1 cellular context compared by ENCODE assay signal in the genomic region with DNA sequence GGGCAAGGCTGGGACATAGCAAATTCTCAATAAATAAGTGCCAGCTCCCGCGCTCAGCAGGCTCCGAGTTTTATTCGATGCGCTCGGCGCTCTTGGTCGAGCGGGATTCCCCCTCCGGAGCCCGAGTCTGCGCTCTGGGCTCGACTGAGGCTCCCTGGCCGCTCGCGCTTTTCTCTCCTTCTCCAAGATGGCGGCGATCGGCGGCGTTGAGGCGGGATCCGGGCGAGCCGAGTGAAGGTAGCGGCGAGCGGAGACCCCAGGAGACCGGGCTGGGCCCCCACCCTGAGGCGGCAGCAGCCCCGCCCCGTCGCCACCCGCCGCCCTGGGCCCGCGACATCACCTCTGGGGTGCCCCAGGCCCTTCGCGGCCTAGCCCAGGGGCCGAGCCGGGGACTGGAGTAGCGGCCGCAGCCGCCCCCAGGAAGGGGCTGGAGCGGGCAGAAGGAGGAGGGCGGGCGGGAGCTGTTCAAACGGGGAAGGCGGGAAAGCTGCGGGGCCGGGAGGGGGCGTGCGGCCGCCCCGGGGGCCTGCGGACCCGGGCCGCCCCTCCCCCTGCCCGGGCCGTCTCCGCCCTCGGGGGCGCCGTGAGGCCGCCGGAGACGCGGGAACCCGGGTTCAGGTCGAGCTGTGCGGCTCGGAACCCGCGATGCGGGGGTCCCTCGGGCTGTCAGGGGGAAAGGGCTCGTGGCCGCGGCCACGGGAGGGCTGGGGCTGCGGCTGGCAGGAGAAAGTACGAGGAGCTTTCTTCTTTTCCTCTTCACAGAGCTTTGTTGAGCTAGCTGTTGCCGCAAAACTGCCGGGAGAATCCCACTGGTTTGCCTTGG.
TF ChIP-seq lines count a peak whose summit lies in the region.

A gene with protein sequence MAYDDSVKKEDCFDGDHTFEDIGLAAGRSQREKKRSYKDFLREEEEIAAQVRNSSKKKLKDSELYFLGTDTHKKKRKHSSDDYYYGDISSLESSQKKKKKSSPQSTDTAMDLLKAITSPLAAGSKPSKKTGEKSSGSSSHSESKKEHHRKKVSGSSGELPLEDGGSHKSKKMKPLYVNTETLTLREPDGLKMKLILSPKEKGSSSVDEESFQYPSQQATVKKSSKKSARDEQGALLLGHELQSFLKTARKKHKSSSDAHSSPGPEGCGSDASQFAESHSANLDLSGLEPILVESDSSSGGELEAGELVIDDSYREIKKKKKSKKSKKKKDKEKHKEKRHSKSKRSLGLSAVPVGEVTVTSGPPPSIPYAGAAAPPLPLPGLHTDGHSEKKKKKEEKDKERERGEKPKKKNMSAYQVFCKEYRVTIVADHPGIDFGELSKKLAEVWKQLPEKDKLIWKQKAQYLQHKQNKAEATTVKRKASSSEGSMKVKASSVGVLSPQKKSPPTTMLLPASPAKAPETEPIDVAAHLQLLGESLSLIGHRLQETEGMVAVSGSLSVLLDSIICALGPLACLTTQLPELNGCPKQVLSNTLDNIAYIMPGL (plus strand): TSS at position 173 of the 823 bp plus-strand sequence. CDS start 4,898 bp downstream, outside the sequence.

TF ChIP-seq in HepG2, 621 proteins besides CTCF, POLR2A, EP300 and RAD21 (continued from another document and continues in another):
- TF ChIP-seq ZNF577 (CRISPR knock-in tag; IDR thresholded peaks at IDR 0.05; ENCODE audit: borderline replicate concordance, low read depth) (peak; percentile 93; the same call in 1 of the 2 replicates), ZNF326 (CRISPR knock-in tag; IDR thresholded peaks at IDR 0.05; ENCODE audit: borderline replicate concordance) (no peak), ZBTB8A (CRISPR knock-in tag; IDR thresholded peaks at IDR 0.05; ENCODE audit: borderline replicate concordance, low read depth) (peak; percentile 63; the same call in 1 of the 2 replicates), ZNF143 (CRISPR knock-in tag; IDR thresholded peaks at IDR 0.05) (no peak), FOXJ3 (CRISPR knock-in tag; IDR thresholded peaks at IDR 0.05; ENCODE audit: borderline replicate concordance) (0 out of 2 replicates have a peak, but pooled peaks have one; percentile 4), KDM3A (CRISPR knock-in tag; IDR thresholded peaks at IDR 0.05; ENCODE audit: low read depth) (peak; percentile 55), ZNF383 (CRISPR knock-in tag; IDR thresholded peaks at IDR 0.05; ENCODE audit: borderline replicate concordance) (no peak), MBD4 (IDR thresholded peaks at IDR 0.05; ENCODE audit: borderline replicate concordance, low read length) (no peak), JDP2 (CRISPR knock-in tag; IDR thresholded peaks at IDR 0.05; ENCODE audit: borderline replicate concordance) (no peak), CBFB (CRISPR knock-in tag; IDR thresholded peaks at IDR 0.05) (peak; percentile 60), ZBTB1 (CRISPR knock-in tag; IDR thresholded peaks at IDR 0.05; ENCODE audit: borderline replicate concordance) (no peak), YY1 (IDR thresholded peaks at IDR 0.05; ENCODE audit: insufficient read depth, insufficient replicate concordance, low read depth, low read length) (peak; percentile 98), CREB1 (IDR thresholded peaks at IDR 0.05) (no peak; the same call in 1 of the 2 replicates), CREB1 (CRISPR knock-in tag; IDR thresholded peaks at IDR 0.05) (peak; percentile 22; the same call in 1 of the 2 replicates), HOXA5 (CRISPR knock-in tag; IDR thresholded peaks at IDR 0.05) (peak; percentile 26; the same call in 1 of the 2 replicates), U2AF1 (optimal IDR thresholded peaks at IDR 0.05; ENCODE audit: low read depth, low read length) (no peak), MXD4 (CRISPR knock-in tag; IDR thresholded peaks at IDR 0.05) (no peak; the same call in 1 of the 2 replicates), MED8 (CRISPR knock-in tag; IDR thresholded peaks at IDR 0.05; ENCODE audit: insufficient replicate concordance) (no peak), FOXO1 (CRISPR knock-in tag; IDR thresholded peaks at IDR 0.05) (no peak), GFI1 (CRISPR knock-in tag; IDR thresholded peaks at IDR 0.05; ENCODE audit: borderline replicate concordance) (peak; percentile 48; the same call in 1 of the 2 replicates), HNF4G (IDR thresholded peaks at IDR 0.05; ENCODE audit: borderline replicate concordance, low read depth, low read length) (no peak), HNF4G (CRISPR knock-in tag; IDR thresholded peaks at IDR 0.05; ENCODE audit: borderline replicate concordance, low read depth) (peak; percentile 51; the same call in 1 of the 2 replicates), ZNF274 (CRISPR knock-in tag; IDR thresholded peaks at IDR 0.05) (peak; percentile 67), NR1H2 (CRISPR knock-in tag; IDR thresholded peaks at IDR 0.05; ENCODE audit: borderline replicate concordance, low read depth) (no peak), CAMTA2 (CRISPR knock-in tag; IDR thresholded peaks at IDR 0.05; ENCODE audit: borderline replicate concordance) (no peak), HHEX (CRISPR knock-in tag; IDR thresholded peaks at IDR 0.05) (no peak)
- TF ChIP-seq, protein P1, sequence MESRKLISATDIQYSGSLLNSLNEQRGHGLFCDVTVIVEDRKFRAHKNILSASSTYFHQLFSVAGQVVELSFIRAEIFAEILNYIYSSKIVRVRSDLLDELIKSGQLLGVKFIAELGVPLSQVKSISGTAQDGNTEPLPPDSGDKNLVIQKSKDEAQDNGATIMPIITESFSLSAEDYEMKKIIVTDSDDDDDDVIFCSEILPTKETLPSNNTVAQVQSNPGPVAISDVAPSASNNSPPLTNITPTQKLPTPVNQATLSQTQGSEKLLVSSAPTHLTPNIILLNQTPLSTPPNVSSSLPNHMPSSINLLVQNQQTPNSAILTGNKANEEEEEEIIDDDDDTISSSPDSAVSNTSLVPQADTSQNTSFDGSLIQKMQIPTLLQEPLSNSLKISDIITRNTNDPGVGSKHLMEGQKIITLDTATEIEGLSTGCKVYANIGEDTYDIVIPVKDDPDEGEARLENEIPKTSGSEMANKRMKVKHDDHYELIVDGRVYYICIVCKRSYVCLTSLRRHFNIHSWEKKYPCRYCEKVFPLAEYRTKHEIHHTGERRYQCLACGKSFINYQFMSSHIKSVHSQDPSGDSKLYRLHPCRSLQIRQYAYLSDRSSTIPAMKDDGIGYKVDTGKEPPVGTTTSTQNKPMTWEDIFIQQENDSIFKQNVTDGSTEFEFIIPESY (CRISPR knock-in tag; IDR thresholded peaks at IDR 0.05), result no peak; the same call in 1 of the 2 replicates
- TF ChIP-seq, protein P2, sequence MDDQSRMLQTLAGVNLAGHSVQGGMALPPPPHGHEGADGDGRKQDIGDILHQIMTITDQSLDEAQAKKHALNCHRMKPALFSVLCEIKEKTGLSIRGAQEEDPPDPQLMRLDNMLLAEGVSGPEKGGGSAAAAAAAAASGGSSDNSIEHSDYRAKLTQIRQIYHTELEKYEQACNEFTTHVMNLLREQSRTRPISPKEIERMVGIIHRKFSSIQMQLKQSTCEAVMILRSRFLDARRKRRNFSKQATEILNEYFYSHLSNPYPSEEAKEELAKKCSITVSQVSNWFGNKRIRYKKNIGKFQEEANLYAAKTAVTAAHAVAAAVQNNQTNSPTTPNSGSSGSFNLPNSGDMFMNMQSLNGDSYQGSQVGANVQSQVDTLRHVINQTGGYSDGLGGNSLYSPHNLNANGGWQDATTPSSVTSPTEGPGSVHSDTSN (CRISPR knock-in tag; IDR thresholded peaks at IDR 0.05; ENCODE audit: borderline replicate concordance), result peak; percentile 80; the same call in 1 of the 2 replicates
- TF ChIP-seq, protein P3, sequence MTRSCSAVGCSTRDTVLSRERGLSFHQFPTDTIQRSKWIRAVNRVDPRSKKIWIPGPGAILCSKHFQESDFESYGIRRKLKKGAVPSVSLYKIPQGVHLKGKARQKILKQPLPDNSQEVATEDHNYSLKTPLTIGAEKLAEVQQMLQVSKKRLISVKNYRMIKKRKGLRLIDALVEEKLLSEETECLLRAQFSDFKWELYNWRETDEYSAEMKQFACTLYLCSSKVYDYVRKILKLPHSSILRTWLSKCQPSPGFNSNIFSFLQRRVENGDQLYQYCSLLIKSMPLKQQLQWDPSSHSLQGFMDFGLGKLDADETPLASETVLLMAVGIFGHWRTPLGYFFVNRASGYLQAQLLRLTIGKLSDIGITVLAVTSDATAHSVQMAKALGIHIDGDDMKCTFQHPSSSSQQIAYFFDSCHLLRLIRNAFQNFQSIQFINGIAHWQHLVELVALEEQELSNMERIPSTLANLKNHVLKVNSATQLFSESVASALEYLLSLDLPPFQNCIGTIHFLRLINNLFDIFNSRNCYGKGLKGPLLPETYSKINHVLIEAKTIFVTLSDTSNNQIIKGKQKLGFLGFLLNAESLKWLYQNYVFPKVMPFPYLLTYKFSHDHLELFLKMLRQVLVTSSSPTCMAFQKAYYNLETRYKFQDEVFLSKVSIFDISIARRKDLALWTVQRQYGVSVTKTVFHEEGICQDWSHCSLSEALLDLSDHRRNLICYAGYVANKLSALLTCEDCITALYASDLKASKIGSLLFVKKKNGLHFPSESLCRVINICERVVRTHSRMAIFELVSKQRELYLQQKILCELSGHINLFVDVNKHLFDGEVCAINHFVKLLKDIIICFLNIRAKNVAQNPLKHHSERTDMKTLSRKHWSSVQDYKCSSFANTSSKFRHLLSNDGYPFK (CRISPR knock-in tag; IDR thresholded peaks at IDR 0.05; ENCODE audit: borderline replicate concordance), result peak; percentile 61; the same call in 1 of the 2 replicates
- TF ChIP-seq, protein P4, sequence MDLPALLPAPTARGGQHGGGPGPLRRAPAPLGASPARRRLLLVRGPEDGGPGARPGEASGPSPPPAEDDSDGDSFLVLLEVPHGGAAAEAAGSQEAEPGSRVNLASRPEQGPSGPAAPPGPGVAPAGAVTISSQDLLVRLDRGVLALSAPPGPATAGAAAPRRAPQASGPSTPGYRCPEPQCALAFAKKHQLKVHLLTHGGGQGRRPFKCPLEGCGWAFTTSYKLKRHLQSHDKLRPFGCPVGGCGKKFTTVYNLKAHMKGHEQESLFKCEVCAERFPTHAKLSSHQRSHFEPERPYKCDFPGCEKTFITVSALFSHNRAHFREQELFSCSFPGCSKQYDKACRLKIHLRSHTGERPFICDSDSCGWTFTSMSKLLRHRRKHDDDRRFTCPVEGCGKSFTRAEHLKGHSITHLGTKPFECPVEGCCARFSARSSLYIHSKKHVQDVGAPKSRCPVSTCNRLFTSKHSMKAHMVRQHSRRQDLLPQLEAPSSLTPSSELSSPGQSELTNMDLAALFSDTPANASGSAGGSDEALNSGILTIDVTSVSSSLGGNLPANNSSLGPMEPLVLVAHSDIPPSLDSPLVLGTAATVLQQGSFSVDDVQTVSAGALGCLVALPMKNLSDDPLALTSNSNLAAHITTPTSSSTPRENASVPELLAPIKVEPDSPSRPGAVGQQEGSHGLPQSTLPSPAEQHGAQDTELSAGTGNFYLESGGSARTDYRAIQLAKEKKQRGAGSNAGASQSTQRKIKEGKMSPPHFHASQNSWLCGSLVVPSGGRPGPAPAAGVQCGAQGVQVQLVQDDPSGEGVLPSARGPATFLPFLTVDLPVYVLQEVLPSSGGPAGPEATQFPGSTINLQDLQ (CRISPR knock-in tag; IDR thresholded peaks at IDR 0.05), result 0 out of 2 replicates have a peak, but pooled peaks have one; percentile 72
- TF ChIP-seq, protein P5, sequence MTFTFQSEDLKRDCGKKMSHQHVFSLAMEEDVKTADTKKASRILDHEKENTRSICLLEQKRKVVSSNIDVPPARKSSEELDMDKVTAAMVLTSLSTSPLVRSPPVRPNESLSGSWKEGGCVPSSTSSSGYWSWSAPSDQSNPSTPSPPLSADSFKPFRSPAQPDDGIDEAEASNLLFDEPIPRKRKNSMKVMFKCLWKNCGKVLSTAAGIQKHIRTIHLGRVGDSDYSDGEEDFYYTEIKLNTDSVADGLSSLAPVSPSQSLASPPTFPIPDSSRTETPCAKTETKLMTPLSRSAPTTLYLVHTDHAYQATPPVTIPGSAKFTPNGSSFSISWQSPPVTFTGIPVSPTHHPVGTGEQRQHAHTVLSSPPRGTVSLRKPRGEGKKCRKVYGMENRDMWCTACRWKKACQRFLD (CRISPR knock-in tag; IDR thresholded peaks at IDR 0.05; ENCODE audit: borderline replicate concordance), result peak; percentile 44; the same call in 1 of the 2 replicates
- TF ChIP-seq, protein P6, sequence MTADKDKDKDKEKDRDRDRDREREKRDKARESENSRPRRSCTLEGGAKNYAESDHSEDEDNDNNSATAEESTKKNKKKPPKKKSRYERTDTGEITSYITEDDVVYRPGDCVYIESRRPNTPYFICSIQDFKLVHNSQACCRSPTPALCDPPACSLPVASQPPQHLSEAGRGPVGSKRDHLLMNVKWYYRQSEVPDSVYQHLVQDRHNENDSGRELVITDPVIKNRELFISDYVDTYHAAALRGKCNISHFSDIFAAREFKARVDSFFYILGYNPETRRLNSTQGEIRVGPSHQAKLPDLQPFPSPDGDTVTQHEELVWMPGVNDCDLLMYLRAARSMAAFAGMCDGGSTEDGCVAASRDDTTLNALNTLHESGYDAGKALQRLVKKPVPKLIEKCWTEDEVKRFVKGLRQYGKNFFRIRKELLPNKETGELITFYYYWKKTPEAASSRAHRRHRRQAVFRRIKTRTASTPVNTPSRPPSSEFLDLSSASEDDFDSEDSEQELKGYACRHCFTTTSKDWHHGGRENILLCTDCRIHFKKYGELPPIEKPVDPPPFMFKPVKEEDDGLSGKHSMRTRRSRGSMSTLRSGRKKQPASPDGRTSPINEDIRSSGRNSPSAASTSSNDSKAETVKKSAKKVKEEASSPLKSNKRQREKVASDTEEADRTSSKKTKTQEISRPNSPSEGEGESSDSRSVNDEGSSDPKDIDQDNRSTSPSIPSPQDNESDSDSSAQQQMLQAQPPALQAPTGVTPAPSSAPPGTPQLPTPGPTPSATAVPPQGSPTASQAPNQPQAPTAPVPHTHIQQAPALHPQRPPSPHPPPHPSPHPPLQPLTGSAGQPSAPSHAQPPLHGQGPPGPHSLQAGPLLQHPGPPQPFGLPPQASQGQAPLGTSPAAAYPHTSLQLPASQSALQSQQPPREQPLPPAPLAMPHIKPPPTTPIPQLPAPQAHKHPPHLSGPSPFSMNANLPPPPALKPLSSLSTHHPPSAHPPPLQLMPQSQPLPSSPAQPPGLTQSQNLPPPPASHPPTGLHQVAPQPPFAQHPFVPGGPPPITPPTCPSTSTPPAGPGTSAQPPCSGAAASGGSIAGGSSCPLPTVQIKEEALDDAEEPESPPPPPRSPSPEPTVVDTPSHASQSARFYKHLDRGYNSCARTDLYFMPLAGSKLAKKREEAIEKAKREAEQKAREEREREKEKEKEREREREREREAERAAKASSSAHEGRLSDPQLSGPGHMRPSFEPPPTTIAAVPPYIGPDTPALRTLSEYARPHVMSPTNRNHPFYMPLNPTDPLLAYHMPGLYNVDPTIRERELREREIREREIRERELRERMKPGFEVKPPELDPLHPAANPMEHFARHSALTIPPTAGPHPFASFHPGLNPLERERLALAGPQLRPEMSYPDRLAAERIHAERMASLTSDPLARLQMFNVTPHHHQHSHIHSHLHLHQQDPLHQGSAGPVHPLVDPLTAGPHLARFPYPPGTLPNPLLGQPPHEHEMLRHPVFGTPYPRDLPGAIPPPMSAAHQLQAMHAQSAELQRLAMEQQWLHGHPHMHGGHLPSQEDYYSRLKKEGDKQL (CRISPR knock-in tag; IDR thresholded peaks at IDR 0.05; ENCODE audit: low read depth), result no peak
